ENCODE assay signal across 8 cellular contexts in the genomic region with DNA sequence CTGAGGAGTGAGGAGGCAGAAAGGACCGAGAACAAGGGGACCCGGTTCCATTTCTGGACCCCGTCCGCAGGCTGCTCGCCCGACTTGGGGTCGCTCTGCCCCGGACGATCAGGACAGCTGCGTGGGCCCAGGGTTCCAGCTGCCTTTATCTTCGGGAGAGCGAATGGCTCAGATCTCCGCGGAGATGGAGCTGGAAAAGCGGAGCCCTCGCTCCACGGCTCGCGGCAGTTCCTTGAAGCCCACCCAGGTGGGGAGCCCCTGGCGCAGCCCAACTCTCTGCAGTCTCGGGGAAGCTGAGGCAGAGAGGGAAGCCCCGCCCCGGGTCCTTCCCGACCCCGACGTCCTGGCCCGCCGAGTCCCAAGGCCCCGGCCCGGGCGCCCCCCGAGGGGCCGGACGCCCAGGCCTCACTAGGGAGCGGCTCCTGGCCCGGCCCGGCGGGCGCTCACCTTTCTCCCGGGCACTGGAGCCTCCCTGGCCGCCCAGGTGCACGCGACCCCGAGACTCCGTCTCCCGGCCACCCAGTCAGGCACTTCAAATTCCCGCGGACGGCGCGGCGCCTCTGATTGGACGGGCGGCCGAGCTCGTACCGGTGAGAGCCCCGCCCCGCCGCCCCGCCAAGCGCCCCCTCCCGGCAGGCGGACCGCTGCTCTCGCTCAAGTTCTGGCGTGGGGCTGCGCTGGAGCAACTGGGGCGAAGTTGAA.
A peak's percentile ranks its signal among the peaks of the same experiment; 100 is the strongest.
DNase-seq lines count a peak whose midpoint lies in the region; ATAC-seq and TF ChIP-seq lines count a peak whose summit lies in the region.

No MANE protein-coding gene starts in this region.

- H3K4me3 ChIP-seq in MG63 (peak overlapping the region; percentile 62), A673 (ENCODE audit: low read depth, low read length, poor library complexity, severe bottlenecking) (no peak overlapping the region), stomach (peak overlapping the region in 2 of 4 donors; percentile 3 to 22)

- no peaks in the 10 kb centered on the region for H3K36me3 Mint-ChIP-seq in central memory CD8-positive, alpha-beta T cell (ENCODE audit: insufficient read depth)
- H3K36me3 Mint-ChIP-seq in naive thymus-derived CD8-positive, alpha-beta T cell: peaks cover 0 to 6% (median 0%) of the 10 kb centered on the region in 3 donors

- no peak overlapping the region for H3K27ac ChIP-seq in A673 (ENCODE audit: low read depth, low read length, poor library complexity, severe bottlenecking)
- no peak overlapping the region for H3K27ac ChIP-seq in stomach

- peak; percentile 36 for ATAC-seq in central memory CD8-positive, alpha-beta T cell (replicated peaks; ENCODE audit: extremely low read depth, poor library complexity, severe bottlenecking)
- peak in 1 of 2 donors; percentile 46 for ATAC-seq in naive thymus-derived CD8-positive, alpha-beta T cell
- ATAC-seq in GM21723 (IDR thresholded peaks at IDR 0.05; ENCODE audit: unreplicated experiment): no peak

- H3K4me1 ChIP-seq in A673 (ENCODE audit: insufficient read depth, low read length, poor library complexity, severe bottlenecking) (no peaks in the 10 kb centered on the region), stomach (peaks cover 0 to 11% (median 5%) of the 10 kb centered on the region in 4 donors)

- no TSS peak for BruUV-seq in A673 (replicated peaks; lab: Mats Ljungman, UMichigan)

- H3K9me3 Mint-ChIP-seq in central memory CD8-positive, alpha-beta T cell: no peaks in the 10 kb centered on the region
- H3K9me3 Mint-ChIP-seq in naive thymus-derived CD8-positive, alpha-beta T cell: no peaks in the 10 kb centered on the region

- H3K9me3 ChIP-seq in MG63 (no peaks in the 10 kb centered on the region), A673 (ENCODE audit: low read depth, low read length, poor library complexity, severe bottlenecking) (no peaks in the 10 kb centered on the region), stomach (no peaks in the 10 kb centered on the region)

- peak overlapping the region; percentile 33 for H3K4me3 Mint-ChIP-seq in central memory CD8-positive, alpha-beta T cell
- H3K4me3 Mint-ChIP-seq in naive thymus-derived CD8-positive, alpha-beta T cell: peak overlapping the region in 7 of 10 donors; percentile 34 to 76 (median 59)

- no peak for TF ChIP-seq POLR2A in stomach (IDR thresholded peaks at IDR 0.05)

- no peaks in the 10 kb centered on the region for H3K27me3 ChIP-seq in MG63
- H3K27me3 ChIP-seq in A673 (replicated peaks; ENCODE audit: insufficient read depth, low read depth, low read length, poor library complexity): no peaks in the 10 kb centered on the region
- peaks cover 3 to 51% (median 17%) of the 10 kb centered on the region in 3 donors for H3K27me3 ChIP-seq in stomach

- no peak for TF ChIP-seq CTCF in A673 (conservative IDR thresholded peaks at IDR 0.05; ENCODE audit: low read depth, low read length)
- TF ChIP-seq CTCF in stomach (IDR thresholded peaks at IDR 0.05): peak in 1 of 7 experiments; percentile 9

- TF ChIP-seq EP300 in stomach (IDR thresholded peaks at IDR 0.05): no peak

- H3K27me3 Mint-ChIP-seq in central memory CD8-positive, alpha-beta T cell: peaks cover 47% of the 10 kb centered on the region
- peaks cover 14 to 55% (median 47%) of the 10 kb centered on the region in 5 donors for H3K27me3 Mint-ChIP-seq in naive thymus-derived CD8-positive, alpha-beta T cell

- DNase-seq in Daoy (ENCODE audit: low read depth) (peak; percentile 47), MG63 (peak; percentile 75), A673 (ENCODE audit: low spot score) (no peak), NCI-H187 (lab: John Stamatoyannopoulos, UW) (no peak), stomach (no peak)
- DNase-seq in central memory CD8-positive, alpha-beta T cell (ENCODE audit: low spot score in 2 of 2): no peak
- DNase-seq in naive thymus-derived CD8-positive, alpha-beta T cell: peak in 6 of 10 donors; percentile 17 to 52 (median 24)

- intact Hi-C loops in A673 (cut with micrococcal nuclease; ENCODE audit: unreplicated experiment) (no loop called here), stomach (cut with DNase I; ENCODE audit: low total_unique reads) (no loop called here)

- H3K36me3 ChIP-seq in MG63 (no peaks in the 10 kb centered on the region), A673 (ENCODE audit: insufficient read depth, low read length, poor library complexity, severe bottlenecking) (no peaks in the 10 kb centered on the region), stomach (no peaks in the 10 kb centered on the region)

- 7 to 35% (median 23%) methylated on average over 27 to 69 of the region's 69 CpGs for WGBS in stomach, 5 donors

- CTCF ChIA-PET in A673 (lab: Charles Lee): no interaction called here

- H3K27ac Mint-ChIP-seq in central memory CD8-positive, alpha-beta T cell (ENCODE audit: low read depth): no peak overlapping the region
- H3K27ac Mint-ChIP-seq in naive thymus-derived CD8-positive, alpha-beta T cell: no peak overlapping the region

- POLR2A ChIA-PET in naive thymus-derived CD8-positive, alpha-beta T cell (lab: Charles Lee): no interaction called here
- POLR2A ChIA-PET in A673 (lab: Charles Lee; ENCODE audit: low non-redundant PET): no interaction called here

- no peaks in the 10 kb centered on the region for H3K4me1 Mint-ChIP-seq in central memory CD8-positive, alpha-beta T cell
- H3K4me1 Mint-ChIP-seq in naive thymus-derived CD8-positive, alpha-beta T cell: peaks cover 0 to 8% (median 4%) of the 10 kb centered on the region in 4 donors

Comparison
In these comparisons a context has a peak if more than half of its experiments do, and no peak if none do; other contexts are left out.
1. DNase-seq: peak in Daoy (single experiment), MG63 (single experiment) and naive thymus-derived CD8-positive, alpha-beta T cell (6 of 10); none in central memory CD8-positive, alpha-beta T cell (0 of 2), A673 (single experiment), NCI-H187 (0 of 2) and stomach (single experiment).